ENCODE assay signal across 1 cellular context in genomic region chr17:40820228-40820838, GRCh38.
TF ChIP-seq lines count a peak whose summit lies in the region.

No MANE protein-coding gene starts in this region.

TF ChIP-seq in SK-N-SH treated with all-trans-retinoic acid at 6 μM for 48 hours, 23 proteins besides CTCF, POLR2A, EP300 and RAD21 (continued from another document):
- TF ChIP-seq TSHZ2 (CRISPR knock-in tag; IDR thresholded peaks at IDR 0.05) (no peak), CSDC2 (CRISPR knock-in tag; IDR thresholded peaks at IDR 0.05) (no peak), ZNF8 (CRISPR knock-in tag; IDR thresholded peaks at IDR 0.05) (no peak), TCF4 (CRISPR knock-in tag; IDR thresholded peaks at IDR 0.05; ENCODE audit: borderline replicate concordance) (no peak), ZNF565 (CRISPR knock-in tag; conservative IDR thresholded peaks at IDR 0.05; ENCODE audit: low read depth) (no peak), OSR1 (CRISPR knock-in tag; IDR thresholded peaks at IDR 0.05) (no peak), ARNTL (CRISPR knock-in tag; IDR thresholded peaks at IDR 0.05; ENCODE audit: borderline replicate concordance, low read depth) (no peak), BACH2 (CRISPR knock-in tag; IDR thresholded peaks at IDR 0.05; ENCODE audit: borderline replicate concordance) (no peak)
- TF ChIP-seq, protein P1, sequence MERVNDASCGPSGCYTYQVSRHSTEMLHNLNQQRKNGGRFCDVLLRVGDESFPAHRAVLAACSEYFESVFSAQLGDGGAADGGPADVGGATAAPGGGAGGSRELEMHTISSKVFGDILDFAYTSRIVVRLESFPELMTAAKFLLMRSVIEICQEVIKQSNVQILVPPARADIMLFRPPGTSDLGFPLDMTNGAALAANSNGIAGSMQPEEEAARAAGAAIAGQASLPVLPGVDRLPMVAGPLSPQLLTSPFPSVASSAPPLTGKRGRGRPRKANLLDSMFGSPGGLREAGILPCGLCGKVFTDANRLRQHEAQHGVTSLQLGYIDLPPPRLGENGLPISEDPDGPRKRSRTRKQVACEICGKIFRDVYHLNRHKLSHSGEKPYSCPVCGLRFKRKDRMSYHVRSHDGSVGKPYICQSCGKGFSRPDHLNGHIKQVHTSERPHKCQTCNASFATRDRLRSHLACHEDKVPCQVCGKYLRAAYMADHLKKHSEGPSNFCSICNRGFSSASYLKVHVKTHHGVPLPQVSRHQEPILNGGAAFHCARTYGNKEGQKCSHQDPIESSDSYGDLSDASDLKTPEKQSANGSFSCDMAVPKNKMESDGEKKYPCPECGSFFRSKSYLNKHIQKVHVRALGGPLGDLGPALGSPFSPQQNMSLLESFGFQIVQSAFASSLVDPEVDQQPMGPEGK (CRISPR knock-in tag; IDR thresholded peaks at IDR 0.05; ENCODE audit: borderline replicate concordance): no peak
- TF ChIP-seq, protein P2, sequence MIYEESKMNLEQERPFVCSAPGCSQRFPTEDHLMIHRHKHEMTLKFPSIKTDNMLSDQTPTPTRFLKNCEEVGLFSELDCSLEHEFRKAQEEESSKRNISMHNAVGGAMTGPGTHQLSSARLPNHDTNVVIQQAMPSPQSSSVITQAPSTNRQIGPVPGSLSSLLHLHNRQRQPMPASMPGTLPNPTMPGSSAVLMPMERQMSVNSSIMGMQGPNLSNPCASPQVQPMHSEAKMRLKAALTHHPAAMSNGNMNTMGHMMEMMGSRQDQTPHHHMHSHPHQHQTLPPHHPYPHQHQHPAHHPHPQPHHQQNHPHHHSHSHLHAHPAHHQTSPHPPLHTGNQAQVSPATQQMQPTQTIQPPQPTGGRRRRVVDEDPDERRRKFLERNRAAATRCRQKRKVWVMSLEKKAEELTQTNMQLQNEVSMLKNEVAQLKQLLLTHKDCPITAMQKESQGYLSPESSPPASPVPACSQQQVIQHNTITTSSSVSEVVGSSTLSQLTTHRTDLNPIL (CRISPR knock-in tag; IDR thresholded peaks at IDR 0.05; ENCODE audit: low read depth): no peak
